Comparison of ENCODE assay signal across 8 cellular contexts in the genomic region with DNA sequence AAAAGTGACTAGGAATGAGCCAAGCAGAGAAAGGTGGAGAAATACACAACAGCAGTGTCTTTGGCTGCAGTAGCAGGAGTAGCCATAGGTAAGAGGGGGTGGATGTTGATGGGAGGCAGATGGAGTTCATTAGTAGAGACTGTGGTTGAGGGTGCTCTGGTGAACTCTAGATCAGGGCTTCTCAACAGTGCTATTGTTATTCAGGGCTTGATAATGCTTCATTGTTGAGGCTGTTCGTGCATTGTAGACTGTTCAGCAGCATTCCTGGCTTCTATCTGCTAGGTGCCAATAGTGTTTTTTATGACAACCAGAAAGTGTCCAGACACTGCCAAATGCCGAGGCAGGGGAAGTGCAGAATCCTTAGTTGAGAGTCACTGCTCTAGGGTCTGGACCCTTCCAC. TPM values are rescaled to one million over a fixed set of nuclear protein-coding genes. Genes with fewer than 3 reads are reported as not detected.
DNase-seq lines count a peak whose midpoint lies in the region; ATAC-seq, FAIRE-seq and TF ChIP-seq lines count a peak whose summit lies in the region.

No MANE protein-coding gene starts in this region.

- no peak for DNase-seq in activated CD4-positive, alpha-beta T cell treated with anti-CD3 and anti-CD28 coated beads, Interleukin-2, amount 10 ng/mL, durations not matched to agents 24 days and 14 days
- no peak for DNase-seq in activated CD4-positive, alpha-beta T cell treated with anti-CD3 and anti-CD28 coated beads for 48 hours
- DNase-seq in activated naive CD8-positive, alpha-beta T cell treated with anti-CD3 and anti-CD28 coated beads, Interleukin-2, amount 50 U/mL, for 24 hours = no peak
- DNase-seq in kidney = no peak
- peak; percentile 82 for DNase-seq in superior temporal gyrus (ENCODE audit: extremely low spot score)
- DNase-seq in middle frontal gyrus (ENCODE audit: extremely low spot score, low spot score) = no peak
- DNase-seq in SIG-M5 (lab: John Stamatoyannopoulos, UW) = no peak

- no peaks in the 10 kb centered on the region for H3K9me3 Mint-ChIP-seq in activated CD4-positive, alpha-beta T cell treated with anti-CD3 and anti-CD28 coated beads, Interleukin-2, amount 10 ng/mL, durations not matched to agents 24 days and 14 days
- H3K9me3 Mint-ChIP-seq in activated naive CD8-positive, alpha-beta T cell treated with anti-CD3 and anti-CD28 coated beads, Interleukin-2, amount 50 U/mL, for 24 hours = no peaks in the 10 kb centered on the region

- H3K27me3 Mint-ChIP-seq in activated CD4-positive, alpha-beta T cell treated with anti-CD3 and anti-CD28 coated beads, Interleukin-2, amount 10 ng/mL, durations not matched to agents 24 days and 14 days = no peaks in the 10 kb centered on the region
- peaks cover 3% of the 10 kb centered on the region for H3K27me3 Mint-ChIP-seq in activated naive CD8-positive, alpha-beta T cell treated with anti-CD3 and anti-CD28 coated beads, Interleukin-2, amount 50 U/mL, for 24 hours

- H3K4me1 Mint-ChIP-seq in activated CD4-positive, alpha-beta T cell treated with anti-CD3 and anti-CD28 coated beads, Interleukin-2, amount 10 ng/mL, durations not matched to agents 24 days and 14 days = peaks cover 58% of the 10 kb centered on the region
- H3K4me1 Mint-ChIP-seq in activated naive CD8-positive, alpha-beta T cell treated with anti-CD3 and anti-CD28 coated beads, Interleukin-2, amount 50 U/mL, for 24 hours = peaks cover 73% of the 10 kb centered on the region

- peaks cover 0 to 3% of the 10 kb centered on the region in 2 donors for H3K36me3 ChIP-seq in kidney (ENCODE audit: control insufficient read depth in 1 of 2, insufficient read depth in 2 of 2, low read length in 2 of 2)

- peak overlapping the region; percentile 97 for H3K4me3 Mint-ChIP-seq in activated CD4-positive, alpha-beta T cell treated with anti-CD3 and anti-CD28 coated beads, Interleukin-2, amount 10 ng/mL, durations not matched to agents 24 days and 14 days
- H3K4me3 Mint-ChIP-seq in activated naive CD8-positive, alpha-beta T cell treated with anti-CD3 and anti-CD28 coated beads, Interleukin-2, amount 50 U/mL, for 24 hours = peak overlapping the region; percentile 96

- H3K27ac ChIP-seq in kidney (ENCODE audit: low read depth in 2 of 2, low read length in 2 of 2) = peak overlapping the region in 1 of 2 donors; percentile 65

- H3K9ac ChIP-seq in kidney (ENCODE audit: low read length in 2 of 2) = peak overlapping the region; percentile 72

- TF ChIP-seq CTCF in kidney (IDR thresholded peaks at IDR 0.05; ENCODE audit: borderline replicate concordance, extremely low read depth, insufficient read depth) = no peak

- peak overlapping the region; percentile 75 to 84 for H3K4me3 ChIP-seq in kidney (ENCODE audit: low read length in 2 of 2)

- peaks cover 62% of the 10 kb centered on the region for H3K36me3 Mint-ChIP-seq in activated CD4-positive, alpha-beta T cell treated with anti-CD3 and anti-CD28 coated beads, Interleukin-2, amount 10 ng/mL, durations not matched to agents 24 days and 14 days (ENCODE audit: low read depth)
- H3K36me3 Mint-ChIP-seq in activated naive CD8-positive, alpha-beta T cell treated with anti-CD3 and anti-CD28 coated beads, Interleukin-2, amount 50 U/mL, for 24 hours (ENCODE audit: low read depth) = peaks cover 57% of the 10 kb centered on the region

- peak overlapping the region; percentile 63 for H3K27ac Mint-ChIP-seq in activated CD4-positive, alpha-beta T cell treated with anti-CD3 and anti-CD28 coated beads, Interleukin-2, amount 10 ng/mL, durations not matched to agents 24 days and 14 days
- H3K27ac Mint-ChIP-seq in activated naive CD8-positive, alpha-beta T cell treated with anti-CD3 and anti-CD28 coated beads, Interleukin-2, amount 50 U/mL, for 24 hours = peak overlapping the region; percentile 92

- ATAC-seq in activated naive CD8-positive, alpha-beta T cell treated with anti-CD3 and anti-CD28 coated beads, Interleukin-2, amount 50 U/mL, for 24 hours = no peak
- no peak for ATAC-seq in GM21360 (IDR thresholded peaks at IDR 0.05; ENCODE audit: unreplicated experiment)

- FAIRE-seq in kidney (lab: Jason Lieb, UNC) = no peak

- no peaks in the 10 kb centered on the region for H3K9me3 ChIP-seq in kidney (ENCODE audit: control insufficient read depth in 1 of 2, low read length in 2 of 2)

- intact Hi-C loops in activated CD4-positive, alpha-beta T cell treated with anti-CD3 and anti-CD28 coated beads, Interleukin-2, amount 10 ng/mL, durations not matched to agents 24 days and 14 days (cut with micrococcal nuclease) = no loop called here
- intact Hi-C loops in kidney (cut with DNase I) = no loop called here

- peaks cover 46 to 57% of the 10 kb centered on the region in 2 donors for H3K4me1 ChIP-seq in kidney (ENCODE audit: control insufficient read depth in 1 of 2, insufficient read depth in 1 of 2, low read depth in 1 of 2, low read length in 2 of 2)

RNA-seq across cellular contexts. Expression of a gene that starts 3.6 kb away (rescaled TPM):
- total RNA-seq in activated CD4-positive, alpha-beta T cell treated with anti-CD3 and anti-CD28 coated beads, Interleukin-2, amount 10 ng/mL, durations not matched to agents 24 days and 14 days = 158 and 162 TPM in 2 replicates
- total RNA-seq in kidney = 94.4 TPM
- polyA plus RNA-seq in kidney (ENCODE audit: insufficient read depth, low read depth, low replicate concordance) = 67.1 TPM

RNA-seq across cellular contexts. Expression of a gene that starts 38.2 kb away (rescaled TPM):
- 23.1 and 23.5 TPM in 2 replicates for total RNA-seq in activated CD4-positive, alpha-beta T cell treated with anti-CD3 and anti-CD28 coated beads, Interleukin-2, amount 10 ng/mL, durations not matched to agents 24 days and 14 days
- 13.7 TPM for total RNA-seq in kidney
- 8.0 TPM for polyA plus RNA-seq in kidney (ENCODE audit: insufficient read depth, low read depth, low replicate concordance)
